ENCODE assay signal across 21 cellular contexts in genomic region chr14:71536015-71536535, GRCh38.
"Had no signal": no experiment of that assay in that cellular context is flagged by ENCODE, and none has a peak within 500 bp of the region (broad histone marks: within the 10 kb centered on the region; RNA-seq: fewer than 3 reads in every experiment).

No MANE protein-coding gene starts in this region.

- H3K27me3 Mint-ChIP-seq: activated B cell treated with CpG ODN at 0.5 μM for 24 hours; activated CD4-positive, alpha-beta T cell treated with anti-CD3 and anti-CD28 coated beads, Interleukin-2, amount 10 ng/mL, durations not matched to agents 24 days and 14 days; stimulated activated naive CD8-positive, alpha-beta T cell treated with anti-CD3 and anti-CD28 coated beads, Interleukin-15, Interleukin-2, amounts not matched to agents 100 ng/mL and 50 ng/mL, for 24 hours had no signal

- H3K9me3 ChIP-seq: vagina had no signal

- H3K9me3 Mint-ChIP-seq: activated B cell treated with CpG ODN at 0.5 μM for 24 hours; activated CD4-positive, alpha-beta T cell treated with anti-CD3 and anti-CD28 coated beads, Interleukin-2, amount 10 ng/mL, durations not matched to agents 24 days and 14 days; activated naive CD4-positive, alpha-beta T cell treated with anti-CD3 and anti-CD28 coated beads for 36 hours; activated T-cell treated with anti-CD3 and anti-CD28 coated beads, Interleukin-2, amount 50 U/mL, for 4 hours; stimulated activated naive CD8-positive, alpha-beta T cell treated with anti-CD3 and anti-CD28 coated beads, Interleukin-15, Interleukin-2, amounts not matched to agents 100 ng/mL and 50 ng/mL, for 24 hours; T-helper 2 cell treated with Interferon-gamma antibody and Interleukin-4, amounts not matched to agents 5 μg/mL and 100 μg/mL, for 36 hours had no signal

- H3K9ac ChIP-seq: parathyroid adenoma had no signal

- H3K27ac ChIP-seq: brain microvascular endothelial cell, parathyroid adenoma, vagina had no signal

- H3K4me3 Mint-ChIP-seq: activated B cell treated with CpG ODN at 0.5 μM for 24 hours; activated CD4-positive, alpha-beta T cell treated with anti-CD3 and anti-CD28 coated beads, Interleukin-2, amount 10 ng/mL, durations not matched to agents 24 days and 14 days; activated naive CD4-positive, alpha-beta T cell treated with anti-CD3 and anti-CD28 coated beads for 36 hours; activated T-cell treated with anti-CD3 and anti-CD28 coated beads, Interleukin-2, amount 50 U/mL, for 4 hours; stimulated activated naive CD8-positive, alpha-beta T cell treated with anti-CD3 and anti-CD28 coated beads, Interleukin-15, Interleukin-2, amounts not matched to agents 100 ng/mL and 50 ng/mL, for 24 hours; T-helper 2 cell treated with Interferon-gamma antibody and Interleukin-4, amounts not matched to agents 5 μg/mL and 100 μg/mL, for 36 hours had no signal

- H3K36me3 ChIP-seq: brain microvascular endothelial cell, vagina had no signal

- H3K27ac Mint-ChIP-seq: activated B cell treated with CpG ODN at 0.5 μM for 24 hours; activated CD4-positive, alpha-beta T cell treated with anti-CD3 and anti-CD28 coated beads, Interleukin-2, amount 10 ng/mL, durations not matched to agents 24 days and 14 days; activated naive CD4-positive, alpha-beta T cell treated with anti-CD3 and anti-CD28 coated beads for 36 hours; stimulated activated naive CD8-positive, alpha-beta T cell treated with anti-CD3 and anti-CD28 coated beads, Interleukin-15, Interleukin-2, amounts not matched to agents 100 ng/mL and 50 ng/mL, for 24 hours; T-helper 2 cell treated with Interferon-gamma antibody and Interleukin-4, amounts not matched to agents 5 μg/mL and 100 μg/mL, for 36 hours had no signal

- H2AFZ ChIP-seq: parathyroid adenoma had no signal

- DNase-seq: activated B cell treated with CpG ODN at 0.5 μM for 24 hours; activated CD4-positive, alpha-beta T cell treated with anti-CD3 and anti-CD28 coated beads, Interleukin-2, amount 10 ng/mL, durations not matched to agents 24 days and 14 days; activated CD8-positive, alpha-beta memory T cell treated with anti-CD3 and anti-CD28 coated beads, Interleukin-2, amount 50 U/mL, for 4 hours; activated naive CD4-positive, alpha-beta T cell treated with anti-CD3 and anti-CD28 coated beads for 36 hours; activated T-cell treated with anti-CD3 and anti-CD28 coated beads, Interleukin-2, amount 50 U/mL, for 4 hours; aorta; brain microvascular endothelial cell; central memory CD4-positive, alpha-beta T cell; erythroblast; head of caudate nucleus; midbrain; trophoblast cell had no signal

- H3K79me2 ChIP-seq: parathyroid adenoma had no signal

- H3K27me3 ChIP-seq: brain microvascular endothelial cell, vagina had no signal

- FAIRE-seq: endometrium, frontal cortex, keratinocyte, TTC549 had no signal

- H3K4me3 ChIP-seq: coronary artery, vagina had no signal
